ENCODE assay signal across 9 cellular contexts in the genomic region with DNA sequence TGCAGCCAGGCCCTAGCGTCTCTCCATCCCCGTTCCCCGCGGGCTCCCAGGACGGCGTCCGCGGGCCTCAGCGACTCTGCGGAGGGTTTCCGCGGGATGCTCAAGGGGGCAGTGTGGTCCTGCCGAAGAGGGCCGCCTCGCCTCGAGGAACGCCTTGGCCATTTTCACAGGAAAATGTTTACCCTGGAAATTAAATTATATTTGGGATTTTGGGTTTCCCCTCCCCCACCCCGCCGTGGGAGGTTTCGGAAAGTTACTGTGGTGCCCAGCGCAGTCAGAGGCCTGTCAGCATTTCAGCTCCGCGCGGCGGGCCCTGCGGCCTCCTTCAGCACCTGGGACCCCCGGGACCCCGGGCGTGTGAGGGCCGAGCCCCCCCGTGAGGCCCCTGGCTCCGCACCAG.
DNase-seq lines count a peak whose midpoint lies in the region; ATAC-seq and TF ChIP-seq lines count a peak whose summit lies in the region.
"Had no signal": no experiment of that assay in that cellular context is flagged by ENCODE, and none has a peak within 500 bp of the region (broad histone marks: within the 10 kb centered on the region; RNA-seq: fewer than 3 reads in every experiment).

No MANE protein-coding gene starts in this region.

- H3K4me1 Mint-ChIP-seq in activated naive CD4-positive, alpha-beta T cell treated with anti-CD3 and anti-CD28 coated beads for 36 hours (ENCODE audit: low read depth), result no peaks in the 10 kb centered on the region
- H3K4me1 Mint-ChIP-seq in activated naive CD8-positive, alpha-beta T cell treated with anti-CD3 and anti-CD28 coated beads, Interleukin-2, amount 10 ng/mL, durations not matched to agents 7 days and 5 days, result peaks cover 2% of the 10 kb centered on the region
- H3K4me1 Mint-ChIP-seq in CD4-positive, alpha-beta memory T cell, result no peaks in the 10 kb centered on the region

- no peak overlapping the region for H3K4me3 Mint-ChIP-seq in activated naive CD4-positive, alpha-beta T cell treated with anti-CD3 and anti-CD28 coated beads for 36 hours
- peak overlapping the region; percentile 16 for H3K4me3 Mint-ChIP-seq in activated naive CD8-positive, alpha-beta T cell treated with anti-CD3 and anti-CD28 coated beads, Interleukin-2, amount 10 ng/mL, durations not matched to agents 7 days and 5 days
- H3K4me3 Mint-ChIP-seq in CD4-positive, alpha-beta memory T cell, result no peak overlapping the region
- H3K4me3 Mint-ChIP-seq: activated T-cell treated with anti-CD3 and anti-CD28 coated beads, Interleukin-2, amount 50 U/mL, for 4 hours had no signal

- H3K27ac Mint-ChIP-seq in activated naive CD4-positive, alpha-beta T cell treated with anti-CD3 and anti-CD28 coated beads for 36 hours, result no peak overlapping the region
- no peak overlapping the region for H3K27ac Mint-ChIP-seq in activated naive CD8-positive, alpha-beta T cell treated with anti-CD3 and anti-CD28 coated beads, Interleukin-2, amount 10 ng/mL, durations not matched to agents 7 days and 5 days
- H3K27ac Mint-ChIP-seq in CD4-positive, alpha-beta memory T cell, result no peak overlapping the region

- no peaks in the 10 kb centered on the region for H3K36me3 Mint-ChIP-seq in activated naive CD4-positive, alpha-beta T cell treated with anti-CD3 and anti-CD28 coated beads for 36 hours (ENCODE audit: low read depth)
- no peaks in the 10 kb centered on the region for H3K36me3 Mint-ChIP-seq in activated naive CD8-positive, alpha-beta T cell treated with anti-CD3 and anti-CD28 coated beads, Interleukin-2, amount 10 ng/mL, durations not matched to agents 7 days and 5 days
- no peaks in the 10 kb centered on the region for H3K36me3 Mint-ChIP-seq in CD4-positive, alpha-beta memory T cell

- POLR2A ChIA-PET in activated naive CD8-positive, alpha-beta T cell treated with anti-CD3 and anti-CD28 coated beads, Interleukin-2, amount 10 ng/mL, durations not matched to agents 7 days and 5 days (lab: Charles Lee), result interaction anchor here (0.6 kb wide), 1 partner anchor 641 kb away, joined by 3 read pairs; no protein-coding TSS in a partner anchor
- POLR2A ChIA-PET in CD4-positive, alpha-beta memory T cell (lab: Charles Lee; ENCODE audit: partially characterized antibody), result interaction anchor here (0.6 kb wide), 1 partner anchor 16 kb away, joined by 3 read pairs; no protein-coding TSS in a partner anchor

- peak; percentile 41 to 75 for TF ChIP-seq CTCF in right atrium auricular region (IDR thresholded peaks at IDR 0.05)

- peaks cover 23% of the 10 kb centered on the region for H3K27me3 Mint-ChIP-seq in activated naive CD4-positive, alpha-beta T cell treated with anti-CD3 and anti-CD28 coated beads for 36 hours (ENCODE audit: low read depth)
- peaks cover 11% of the 10 kb centered on the region for H3K27me3 Mint-ChIP-seq in activated naive CD8-positive, alpha-beta T cell treated with anti-CD3 and anti-CD28 coated beads, Interleukin-2, amount 10 ng/mL, durations not matched to agents 7 days and 5 days
- peaks cover 7 to 10% of the 10 kb centered on the region in 2 donors for H3K27me3 Mint-ChIP-seq in CD4-positive, alpha-beta memory T cell

- H3K4me1 ChIP-seq in right atrium auricular region, result peaks cover 0 to 5% of the 10 kb centered on the region in 2 donors
- no peaks in the 10 kb centered on the region for H3K4me1 ChIP-seq in CD4-positive, alpha-beta memory T cell (ENCODE audit: insufficient read depth, low read length)

- H3K27me3 ChIP-seq in right atrium auricular region, result no peaks in the 10 kb centered on the region
- H3K27me3 ChIP-seq in CD4-positive, alpha-beta memory T cell (ENCODE audit: insufficient read depth, low read length), result no peaks in the 10 kb centered on the region

- no peaks in the 10 kb centered on the region for H3K36me3 ChIP-seq in right atrium auricular region
- H3K36me3 ChIP-seq in CD4-positive, alpha-beta memory T cell (ENCODE audit: insufficient read depth, low read length), result no peaks in the 10 kb centered on the region

- peak; percentile 40 for DNase-seq in activated naive CD4-positive, alpha-beta T cell treated with anti-CD3 and anti-CD28 coated beads for 36 hours
- no peak for DNase-seq in activated naive CD4-positive, alpha-beta T cell treated with Interleukin-2 at 50 U/mL for 16 hours
- DNase-seq in activated naive CD8-positive, alpha-beta T cell treated with anti-CD3 and anti-CD28 coated beads, Interleukin-2, amount 10 ng/mL, durations not matched to agents 7 days and 5 days, result peak; percentile 49
- peak; percentile 60 for DNase-seq in right atrium auricular region (ENCODE audit: low spot score)
- peak; percentile 78 for DNase-seq in sciatic nerve (ENCODE audit: low spot score)
- no peak for DNase-seq in NCI-H1694 (lab: John Stamatoyannopoulos, UW)
- DNase-seq in CD4-positive, alpha-beta memory T cell, result no peak
- no peak for DNase-seq in NCI-H146 treated with DMSO at 0.1 percent for 48 hours (lab: John Stamatoyannopoulos, UW; ENCODE audit: unreplicated experiment)
- DNase-seq: activated T-cell treated with anti-CD3 and anti-CD28 coated beads, Interleukin-2, amount 50 U/mL, for 4 hours had no signal

- no peak overlapping the region for H3K27ac ChIP-seq in right atrium auricular region
- no peak overlapping the region for H3K27ac ChIP-seq in CD4-positive, alpha-beta memory T cell (ENCODE audit: low read depth, low read length)

- CTCF ChIA-PET in activated naive CD4-positive, alpha-beta T cell treated with anti-CD3 and anti-CD28 coated beads for 36 hours (lab: Charles Lee), result interaction anchor here (0.6 to 0.7 kb wide), 4 partner anchors 15 to 1769 kb away, joined by 3 to 4 read pairs (median 3); no protein-coding TSS in a partner anchor
- CTCF ChIA-PET in CD4-positive, alpha-beta memory T cell (lab: Charles Lee; ENCODE audit: partially characterized antibody), result no interaction called here

- ATAC-seq in activated naive CD8-positive, alpha-beta T cell treated with anti-CD3 and anti-CD28 coated beads, Interleukin-2, amount 10 ng/mL, durations not matched to agents 7 days and 5 days (ENCODE audit: low read depth), result no peak
- peak; percentile 93 for ATAC-seq in sciatic nerve

- H3K9me3 ChIP-seq in right atrium auricular region, result no peaks in the 10 kb centered on the region
- H3K9me3 ChIP-seq in CD4-positive, alpha-beta memory T cell (ENCODE audit: control insufficient read depth in 1 of 2, low read length in 2 of 2), result no peaks in the 10 kb centered on the region

- H3K4me3 ChIP-seq in right atrium auricular region, result peak overlapping the region in 1 of 2 donors; percentile 24
- no peak overlapping the region for H3K4me3 ChIP-seq in CD4-positive, alpha-beta memory T cell (ENCODE audit: low read length in 2 of 2)

- intact Hi-C loops in activated naive CD4-positive, alpha-beta T cell treated with anti-CD3 and anti-CD28 coated beads for 36 hours (cut with micrococcal nuclease), result loop anchor here (5.0 kb wide), 1 partner anchor 472 kb away; no protein-coding TSS in a partner anchor
- intact Hi-C loops in sciatic nerve (cut with DNase I), result no loop called here
- intact Hi-C loops in CD4-positive, alpha-beta memory T cell (cut with micrococcal nuclease), result no loop called here

- H3K9me3 Mint-ChIP-seq in activated naive CD4-positive, alpha-beta T cell treated with anti-CD3 and anti-CD28 coated beads for 36 hours, result no peaks in the 10 kb centered on the region
- H3K9me3 Mint-ChIP-seq in activated naive CD8-positive, alpha-beta T cell treated with anti-CD3 and anti-CD28 coated beads, Interleukin-2, amount 10 ng/mL, durations not matched to agents 7 days and 5 days, result no peaks in the 10 kb centered on the region
- no peaks in the 10 kb centered on the region for H3K9me3 Mint-ChIP-seq in CD4-positive, alpha-beta memory T cell
- H3K9me3 Mint-ChIP-seq: activated T-cell treated with anti-CD3 and anti-CD28 coated beads, Interleukin-2, amount 50 U/mL, for 4 hours had no signal

Comparison
In these comparisons a context has a peak if more than half of its experiments do, and no peak if none do; other contexts are left out.
1. DNase-seq: peak in activated naive CD4-positive, alpha-beta T cell treated with anti-CD3 and anti-CD28 coated beads for 36 hours (single experiment), activated naive CD8-positive, alpha-beta T cell treated with anti-CD3 and anti-CD28 coated beads, Interleukin-2, amount 10 ng/mL, durations not matched to agents 7 days and 5 days (single experiment), right atrium auricular region (single experiment) and sciatic nerve (single experiment); none in activated naive CD4-positive, alpha-beta T cell treated with Interleukin-2 at 50 U/mL for 16 hours (single experiment), NCI-H1694 (single experiment), CD4-positive, alpha-beta memory T cell (0 of 5) and NCI-H146 treated with DMSO at 0.1 percent for 48 hours (single experiment).